Comparison of ENCODE assay signal across 13 cellular contexts in genomic region chr7:108815815-108816214, GRCh38.
A peak's percentile ranks its signal among the peaks of the same experiment; 100 is the strongest.
DNase-seq lines count a peak whose midpoint lies in the region; TF ChIP-seq lines count a peak whose summit lies in the region.
"Had no signal": no experiment of that assay in that cellular context is flagged by ENCODE, and none has a peak within 500 bp of the region (broad histone marks: within the 10 kb centered on the region; RNA-seq: fewer than 3 reads in every experiment).

No MANE protein-coding gene starts in this region.

- H3K4me1 ChIP-seq in BE2C (peaks cover 12% of the 10 kb centered on the region), neural progenitor cell (no peaks in the 10 kb centered on the region), prostate gland (replicated peaks) (no peaks in the 10 kb centered on the region)
- H3K4me1 ChIP-seq: A549, BLaER1 had no signal

- H3K79me2 ChIP-seq in neural progenitor cell (ENCODE audit: low read depth), result no peaks in the 10 kb centered on the region

- no peaks in the 10 kb centered on the region for H3K36me3 ChIP-seq in BE2C
- H3K36me3 ChIP-seq in neural progenitor cell, result no peaks in the 10 kb centered on the region
- no peaks in the 10 kb centered on the region for H3K36me3 ChIP-seq in prostate gland
- H3K36me3 ChIP-seq: BLaER1 had no signal

- no peaks in the 10 kb centered on the region for H3K4me1 Mint-ChIP-seq in neural progenitor cell
- H3K4me1 Mint-ChIP-seq: CD4-positive, CD25-positive, alpha-beta regulatory T cell had no signal

- H3K27ac Mint-ChIP-seq in neural progenitor cell, result no peak overlapping the region
- H3K27ac Mint-ChIP-seq: CD4-positive, CD25-positive, alpha-beta regulatory T cell; GM23338 had no signal

- no peaks in the 10 kb centered on the region for H3K9me3 Mint-ChIP-seq in neural progenitor cell

- WGBS in prostate gland, result 27% methylated on average over 2 of the region's 2 CpGs

- H3K4me3 ChIP-seq in BE2C (ENCODE audit: low read depth, low read length), result no peak overlapping the region
- no peak overlapping the region for H3K4me3 ChIP-seq in astrocyte of the cerebellum (ENCODE audit: low read depth, low read length)
- H3K4me3 ChIP-seq in neural progenitor cell, result no peak overlapping the region
- H3K4me3 ChIP-seq in prostate gland, result no peak overlapping the region
- H3K4me3 ChIP-seq: A549, BLaER1, GM23338 had no signal

- no peaks in the 10 kb centered on the region for H3K27me3 Mint-ChIP-seq in neural progenitor cell (ENCODE audit: insufficient read depth, low read depth)
- H3K27me3 Mint-ChIP-seq: CD4-positive, CD25-positive, alpha-beta regulatory T cell had no signal

- H3K27me3 ChIP-seq in BE2C, result no peaks in the 10 kb centered on the region
- no peaks in the 10 kb centered on the region for H3K27me3 ChIP-seq in neural progenitor cell
- no peaks in the 10 kb centered on the region for H3K27me3 ChIP-seq in prostate gland (replicated peaks; ENCODE audit: insufficient read depth)
- H3K27me3 ChIP-seq: BLaER1 had no signal

- in situ Hi-C loops in astrocyte of the cerebellum (cut with HindIII; ENCODE audit: low sequenced_read_pairs), result no loop called here

- TF ChIP-seq CTCF in BE2C (IDR thresholded peaks at IDR 0.05; ENCODE audit: low read depth, low read length) (peak; percentile 61), astrocyte of the cerebellum (IDR thresholded peaks at IDR 0.05; ENCODE audit: low read depth, low read length, missing control alignments) (no peak), neural progenitor cell (IDR thresholded peaks at IDR 0.05) (no peak), prostate gland (IDR thresholded peaks at IDR 0.05) (no peak)

- intact Hi-C loops in prostate gland (cut with DNase I), result no loop called here

- H3K9me3 ChIP-seq in BE2C (no peaks in the 10 kb centered on the region), neural progenitor cell (ENCODE audit: low read depth) (no peaks in the 10 kb centered on the region), prostate gland (no peaks in the 10 kb centered on the region)
- H3K9me3 ChIP-seq: A549, BLaER1 had no signal

- no peak overlapping the region for H3K4me3 Mint-ChIP-seq in neural progenitor cell
- H3K4me3 Mint-ChIP-seq: CD4-positive, CD25-positive, alpha-beta regulatory T cell; GM23338 had no signal

- H3K36me3 Mint-ChIP-seq in neural progenitor cell, result no peaks in the 10 kb centered on the region
- H3K36me3 Mint-ChIP-seq: CD4-positive, CD25-positive, alpha-beta regulatory T cell had no signal

- H4K20me1 ChIP-seq in neural progenitor cell (ENCODE audit: low read depth), result no peaks in the 10 kb centered on the region
- H4K20me1 ChIP-seq: BLaER1 had no signal

- peak overlapping the region; percentile 9 for H2AFZ ChIP-seq in neural progenitor cell (replicated peaks)
- H2AFZ ChIP-seq: GM23338 had no signal

- no peak overlapping the region for H3K9ac ChIP-seq in neural progenitor cell
- H3K9ac ChIP-seq: BLaER1 had no signal

- TF ChIP-seq POLR2A in erythroblast (IDR thresholded peaks at IDR 0.05; ENCODE audit: low read length), result no peak
- TF ChIP-seq POLR2A in prostate gland (IDR thresholded peaks at IDR 0.05), result no peak

- no peak overlapping the region for H3K4me2 ChIP-seq in neural progenitor cell
- H3K4me2 ChIP-seq: A549, BLaER1, GM23338 had no signal

- no peak overlapping the region for H3K27ac ChIP-seq in neural progenitor cell
- no peak overlapping the region for H3K27ac ChIP-seq in prostate gland
- H3K27ac ChIP-seq: A549, BLaER1, HL-60 had no signal

- DNase-seq in BE2C, result peak; percentile 82
- DNase-seq in SK-N-DZ (ENCODE audit: low spot score), result peak; percentile 46
- peak; percentile 3 for DNase-seq in astrocyte of the cerebellum (ENCODE audit: low read depth)
- no peak for DNase-seq in neural progenitor cell (ENCODE audit: low spot score)
- DNase-seq in erythroblast (lab: John Stamatoyannopoulos, UW), result no peak
- no peak for DNase-seq in KG1 (lab: John Stamatoyannopoulos, UW)
- no peak for DNase-seq in prostate gland (ENCODE audit: low spot score)
- DNase-seq: CD4-positive, CD25-positive, alpha-beta regulatory T cell; H7 had no signal

- H3F3A ChIP-seq in neural progenitor cell (ENCODE audit: low read depth), result no peaks in the 10 kb centered on the region

Comparison
In these comparisons a context has a peak if more than half of its experiments do, and no peak if none do; other contexts are left out.
1. DNase-seq: peak in BE2C (single experiment), SK-N-DZ (single experiment) and astrocyte of the cerebellum (single experiment); none in neural progenitor cell (single experiment), erythroblast (0 of 2), KG1 (single experiment) and prostate gland (single experiment).